ENCODE assay signal across 13 cellular contexts in the genomic region with DNA sequence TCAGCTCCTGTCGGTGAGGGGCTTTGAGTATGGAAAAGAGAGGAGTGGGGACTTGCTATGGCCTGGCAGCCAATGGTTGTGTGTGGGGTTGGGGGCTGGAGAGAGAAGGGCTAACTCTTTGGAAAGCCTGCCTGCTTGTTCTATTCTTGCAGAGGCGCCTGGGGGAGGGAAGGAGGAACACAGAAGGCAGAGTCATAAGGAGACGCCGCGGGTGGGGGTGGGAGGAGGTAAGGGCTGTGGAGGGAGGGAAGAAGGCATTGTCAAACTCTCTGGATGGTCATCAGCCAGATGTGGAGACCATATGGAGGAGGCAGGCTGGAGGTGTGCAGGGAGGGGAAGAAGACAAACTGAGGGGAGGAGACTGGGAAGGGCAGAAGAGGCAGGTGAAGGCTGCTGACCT.
A peak's percentile ranks its signal among the peaks of the same experiment; 100 is the strongest.
DNase-seq lines count a peak whose midpoint lies in the region; TF ChIP-seq lines count a peak whose summit lies in the region.
"Had no signal": no experiment of that assay in that cellular context is flagged by ENCODE, and none has a peak within 500 bp of the region (broad histone marks: within the 10 kb centered on the region; RNA-seq: fewer than 3 reads in every experiment).

No MANE protein-coding gene starts in this region.

- no peak for TF ChIP-seq CTCF in WERI-Rb-1 (IDR thresholded peaks at IDR 0.05; ENCODE audit: low read depth, low read length)

- DNase-seq in EL = peak; percentile 21
- no peak for DNase-seq in WERI-Rb-1
- DNase-seq in head of caudate nucleus = peak in 29 of 42 donors; percentile 25 to 85 (median 56)
- no peak for DNase-seq in stimulated activated CD4-positive, alpha-beta T cell treated with anti-CD3 and anti-CD28 coated beads, Interleukin-4, amount 100 ng/mL, for 24 hours
- DNase-seq in DMS153 treated with DMSO at 0.1 percent for 48 hours (lab: John Stamatoyannopoulos, UW; ENCODE audit: unreplicated experiment) = no peak
- DNase-seq in activated CD4-positive, alpha-beta T cell treated with anti-CD3 and anti-CD28 coated beads, Interleukin-2, amount 50 U/mL, for 48 hours = no peak
- DNase-seq: CD4-positive, alpha-beta memory T cell; NCI-H1436 treated with DMSO at 0.1 percent for 48 hours; NCI-H2081 treated with DMSO at 0.1 percent for 48 hours; NCI-H2227 treated with DMSO at 0.1 percent for 48 hours; NCI-H526; PC-3 had no signal

- no peak overlapping the region for H3K27ac ChIP-seq in BLaER1
- H3K27ac ChIP-seq in WERI-Rb-1 = peak overlapping the region; percentile 1; the same call in 1 of the 2 replicates

- no peaks in the 10 kb centered on the region for H4K20me1 ChIP-seq in BLaER1

- no peaks in the 10 kb centered on the region for H3K36me3 ChIP-seq in BLaER1
- H3K36me3 ChIP-seq in WERI-Rb-1 = peaks cover 4% of the 10 kb centered on the region; the same call in 1 of the 2 replicates

- H3K27me3 ChIP-seq in BLaER1 (no peaks in the 10 kb centered on the region; the same call in 1 of the 2 replicates), WERI-Rb-1 (ENCODE audit: insufficient read depth, low read depth, severe bottlenecking) (no peaks in the 10 kb centered on the region)

- peak overlapping the region; percentile 54 for H3K4me2 ChIP-seq in BLaER1

- H3K9me3 ChIP-seq in BLaER1 = no peaks in the 10 kb centered on the region
- H3K9me3 ChIP-seq in WERI-Rb-1 (ENCODE audit: severe bottlenecking) = no peaks in the 10 kb centered on the region

- H3K4me1 ChIP-seq in BLaER1 = peaks cover 45% of the 10 kb centered on the region

- H3K9ac ChIP-seq in BLaER1 = no peak overlapping the region

- intact Hi-C loops in head of caudate nucleus (cut with DNase I) = no loop called here

- H3K4me3 ChIP-seq in BLaER1 (no peak overlapping the region), WERI-Rb-1 (ENCODE audit: low read depth, low read length) (no peak overlapping the region)

Comparison
In these comparisons a context has a peak if more than half of its experiments do, and no peak if none do; other contexts are left out.
1. DNase-seq: peak in EL (single experiment) and head of caudate nucleus (29 of 42); none in WERI-Rb-1 (single experiment), stimulated activated CD4-positive, alpha-beta T cell treated with anti-CD3 and anti-CD28 coated beads, Interleukin-4, amount 100 ng/mL, for 24 hours (single experiment), DMS153 treated with DMSO at 0.1 percent for 48 hours (single experiment) and activated CD4-positive, alpha-beta T cell treated with anti-CD3 and anti-CD28 coated beads, Interleukin-2, amount 50 U/mL, for 48 hours (0 of 2).